In the genomic region with DNA sequence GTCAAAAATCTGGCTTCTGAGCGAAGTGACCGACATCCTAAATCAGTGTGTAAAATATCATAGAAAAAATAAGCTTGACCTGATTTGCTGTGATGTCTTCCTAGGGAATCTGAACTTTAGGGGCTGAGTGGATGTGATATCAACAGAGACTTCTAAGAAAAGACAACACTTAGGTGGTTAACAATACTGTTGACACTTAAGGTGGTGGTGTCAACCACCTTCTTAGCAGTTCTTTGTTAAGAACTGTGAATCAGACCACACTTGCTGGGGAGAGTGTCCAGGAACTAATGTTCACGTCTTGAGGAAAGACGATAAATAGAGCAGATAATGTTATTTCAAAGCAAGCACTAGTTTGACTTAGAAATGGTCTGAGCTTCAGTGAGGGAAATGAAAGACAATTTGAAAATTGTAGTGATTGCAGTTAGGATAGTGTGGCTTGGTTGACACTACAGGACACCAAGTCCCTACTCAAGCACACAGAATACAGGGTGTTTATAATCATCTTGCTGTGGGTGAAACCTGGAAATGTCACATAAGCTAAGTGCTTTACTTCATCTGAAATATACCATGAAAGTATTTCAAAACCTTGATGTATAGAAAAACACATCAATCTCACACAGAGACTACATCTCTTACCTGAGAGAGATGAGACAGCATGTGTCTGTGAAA, we compare ENCODE assay signal across 1 cellular context.
TF ChIP-seq lines count a peak whose summit lies in the region.

No MANE protein-coding gene starts in this region.

TF ChIP-seq in H1, 55 proteins besides CTCF, POLR2A, EP300 and RAD21:
- TF ChIP-seq BCL11A (IDR thresholded peaks at IDR 0.05; ENCODE audit: low read depth in 2 of 2, low read length in 2 of 2) (no peak), EZH2 (IDR thresholded peaks at IDR 0.05; ENCODE audit: low read depth, low read length, severe bottlenecking) (no peak), CHD2 (IDR thresholded peaks at IDR 0.05; ENCODE audit: low read length) (no peak), CREB1 (IDR thresholded peaks at IDR 0.05) (no peak), E2F6 (IDR thresholded peaks at IDR 0.05) (no peak), SIX5 (IDR thresholded peaks at IDR 0.05; ENCODE audit: low read depth, low read length) (no peak), RNF2 (IDR thresholded peaks at IDR 0.05; ENCODE audit: borderline replicate concordance, low read depth, low read length, missing control alignments, poor library complexity, severe bottlenecking) (no peak), TEAD4 (IDR thresholded peaks at IDR 0.05; ENCODE audit: low read depth, low read length) (no peak), BACH1 (IDR thresholded peaks at IDR 0.05; ENCODE audit: low read length) (no peak), PHF8 (conservative IDR thresholded peaks at IDR 0.05; ENCODE audit: low read depth, low read length) (no peak), TBP (IDR thresholded peaks at IDR 0.05; ENCODE audit: low read depth, low read length) (no peak), EGR1 (IDR thresholded peaks at IDR 0.05; ENCODE audit: borderline replicate concordance, low read depth, low read length) (no peak), HDAC2 (IDR thresholded peaks at IDR 0.05; ENCODE audit: borderline replicate concordance in 1 of 2, low read depth in 2 of 2, low read length in 2 of 2) (no peak), CBX8 (IDR thresholded peaks at IDR 0.05; ENCODE audit: borderline replicate concordance, low read depth, low read length) (no peak), ZNF274 (IDR thresholded peaks at IDR 0.05; ENCODE audit: borderline replicate concordance, extremely low read depth, low read length) (no peak), JUND (IDR thresholded peaks at IDR 0.05; ENCODE audit: low read length) (no peak), SIRT6 (IDR thresholded peaks at IDR 0.05; ENCODE audit: low read length) (no peak)
